Comparison of ENCODE assay signal across 8 cellular contexts in the genomic region with DNA sequence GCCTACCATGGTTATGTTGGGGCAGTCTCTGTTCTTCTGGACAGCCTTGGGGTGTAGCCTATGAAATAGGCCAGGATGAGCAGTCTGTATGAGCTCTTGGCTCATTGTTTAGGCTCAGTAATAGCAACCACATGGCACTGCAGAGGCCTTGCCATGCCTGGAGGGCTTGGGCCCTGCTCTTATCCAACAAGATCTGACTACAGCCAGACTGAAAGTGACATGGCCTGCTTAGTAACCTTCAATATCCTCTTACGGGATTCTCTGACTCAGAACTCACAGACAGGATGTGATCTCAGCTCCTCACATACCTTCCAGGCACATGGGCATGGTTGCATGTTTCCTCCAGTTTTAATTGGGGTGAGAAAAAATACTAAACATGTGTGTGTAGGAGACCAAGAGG.
DNase-seq lines count a peak whose midpoint lies in the region; ATAC-seq and TF ChIP-seq lines count a peak whose summit lies in the region.

No MANE protein-coding gene starts in this region.

- no peak overlapping the region for H3K9ac ChIP-seq in fibroblast of lung (ENCODE audit: insufficient read depth, low read length)
- H3K9ac ChIP-seq in endodermal cell (ENCODE audit: extremely low read depth, low read length, poor library complexity, severe bottlenecking), result no peak overlapping the region

- peak overlapping the region; percentile 61 for H3K27ac ChIP-seq in fibroblast of lung (ENCODE audit: insufficient read depth, low read length)
- H3K27ac ChIP-seq in endodermal cell (ENCODE audit: low read depth, low read length), result no peak overlapping the region

- H2AFZ ChIP-seq in fibroblast of lung (ENCODE audit: low read length), result peak overlapping the region; percentile 24

- 84 to 86% methylated on average over 1 of the region's 1 CpG for WGBS in endodermal cell (ENCODE audit: insufficient coverage in 1 of 2, insufficient read length in 1 of 2), 2 experiments

- H3K9me3 Mint-ChIP-seq in endodermal cell, result no peaks in the 10 kb centered on the region

- H3K36me3 Mint-ChIP-seq in endodermal cell (ENCODE audit: low read depth), result no peaks in the 10 kb centered on the region

- H3K27me3 ChIP-seq in fibroblast of lung (ENCODE audit: control insufficient read depth, insufficient read depth, low read length) (no peaks in the 10 kb centered on the region), endodermal cell (ENCODE audit: control insufficient read depth, insufficient read depth, low read length, poor library complexity, severe bottlenecking) (peaks cover 57% of the 10 kb centered on the region)

- DNase-seq in activated effector memory CD4-positive, alpha-beta T cell treated with anti-CD3 and anti-CD28 coated beads, Interleukin-2, amount 50 U/mL, for 16 hours, result peak; percentile 69
- DNase-seq in activated effector memory CD4-positive, alpha-beta T cell treated with Interleukin-2 at 50 U/mL for 16 hours, result no peak
- DNase-seq in activated CD4-positive, alpha-beta T cell treated with anti-CD3 and anti-CD28 coated beads for 48 hours, result peak; percentile 73
- DNase-seq in fibroblast of lung (ENCODE audit: low read depth in 2 of 2) (peak; percentile 77 to 97), endodermal cell (no peak), NCI-H446 (lab: John Stamatoyannopoulos, UW) (no peak)
- peak; percentile 7 for DNase-seq in stimulated activated CD8-positive, alpha-beta memory T cell treated with anti-CD3 and anti-CD28 coated beads, Interleukin-12 subunit alpha, Interleukin-12 subunit beta, amount 100 ng/mL, for 24 hours (ENCODE audit: extremely low read depth)

- no peak overlapping the region for H3K4me3 Mint-ChIP-seq in endodermal cell

- no peak overlapping the region for H3K4me3 ChIP-seq in fibroblast of lung (replicated peaks in 1 of 4; ENCODE audit: control extremely low read depth in 1 of 4, insufficient read depth in 1 of 4, low read depth in 3 of 4, low read length in 4 of 4)
- H3K4me3 ChIP-seq in endodermal cell (ENCODE audit: low read length), result no peak overlapping the region

- H3K27me3 Mint-ChIP-seq in endodermal cell (ENCODE audit: insufficient read depth), result peaks cover 64% of the 10 kb centered on the region

- H3K4me2 ChIP-seq in fibroblast of lung (ENCODE audit: extremely low read depth, insufficient read depth, low read length), result no peak overlapping the region

- no peaks in the 10 kb centered on the region for H3K36me3 ChIP-seq in fibroblast of lung (ENCODE audit: control insufficient read depth, insufficient read depth, low read length)
- H3K36me3 ChIP-seq in endodermal cell (ENCODE audit: control insufficient read depth, insufficient read depth, low read length), result no peaks in the 10 kb centered on the region

- H3K4me1 Mint-ChIP-seq in endodermal cell, result peaks cover 4% of the 10 kb centered on the region

- ATAC-seq in HG03108 (IDR thresholded peaks at IDR 0.05; ENCODE audit: unreplicated experiment), result peak; percentile 83

- no peaks in the 10 kb centered on the region for H3K79me2 ChIP-seq in fibroblast of lung (ENCODE audit: control insufficient read depth, insufficient read depth, low read length)

- no peak for TF ChIP-seq CTCF in fibroblast of lung (conservative IDR thresholded peaks at IDR 0.05 in 1 of 2, IDR thresholded peaks at IDR 0.05 in 1 of 2; ENCODE audit: low read depth in 1 of 2, low read length in 2 of 2)
- no peak for TF ChIP-seq CTCF in endodermal cell (conservative IDR thresholded peaks at IDR 0.05)

- H3K4me1 ChIP-seq in fibroblast of lung (ENCODE audit: control insufficient read depth, extremely low read depth, insufficient read depth, low read length), result peaks cover 29% of the 10 kb centered on the region
- H3K4me1 ChIP-seq in endodermal cell (ENCODE audit: control insufficient read depth, insufficient read depth, low read length), result no peaks in the 10 kb centered on the region

- H4K20me1 ChIP-seq in fibroblast of lung (ENCODE audit: control insufficient read depth, extremely low read depth, insufficient read depth, low read length), result no peaks in the 10 kb centered on the region

- no peaks in the 10 kb centered on the region for H3K9me3 ChIP-seq in fibroblast of lung (ENCODE audit: control insufficient read depth, insufficient read depth, low read depth, low read length)
- H3K9me3 ChIP-seq in endodermal cell (ENCODE audit: control insufficient read depth, low read length), result no peaks in the 10 kb centered on the region

- H3K27ac Mint-ChIP-seq in endodermal cell, result no peak overlapping the region

Comparison
In these comparisons a context has a peak if more than half of its experiments do, and no peak if none do; other contexts are left out.
1. DNase-seq: peak in activated effector memory CD4-positive, alpha-beta T cell treated with anti-CD3 and anti-CD28 coated beads, Interleukin-2, amount 50 U/mL, for 16 hours (single experiment), activated CD4-positive, alpha-beta T cell treated with anti-CD3 and anti-CD28 coated beads for 48 hours (single experiment), fibroblast of lung (2 of 2) and stimulated activated CD8-positive, alpha-beta memory T cell treated with anti-CD3 and anti-CD28 coated beads, Interleukin-12 subunit alpha, Interleukin-12 subunit beta, amount 100 ng/mL, for 24 hours (single experiment); none in activated effector memory CD4-positive, alpha-beta T cell treated with Interleukin-2 at 50 U/mL for 16 hours (single experiment), endodermal cell (single experiment) and NCI-H446 (0 of 2).